In genomic region chr15:83570756-83571155, GRCh38 we compare ENCODE assay signal across 26 cellular contexts.
"Had no signal": no experiment of that assay in that cellular context is flagged by ENCODE, and none has a peak within 500 bp of the region (broad histone marks: within the 10 kb centered on the region; RNA-seq: fewer than 3 reads in every experiment).

No MANE protein-coding gene starts in this region.

- DNase-seq: activated CD4-positive, alpha-beta memory T cell treated with anti-CD3 and anti-CD28 coated beads, Interleukin-2, amount 10 ng/mL, durations not matched to agents 7 days and 5 days; activated CD4-positive, alpha-beta T cell treated with anti-CD3 and anti-CD28 coated beads for 36 hours; activated CD4-positive, alpha-beta T cell treated with anti-CD3 and anti-CD28 coated beads, Interleukin-2, amount 50 U/mL, for 1 hour; activated gamma-delta T cell; activated naive CD4-positive, alpha-beta T cell treated with anti-CD3 and anti-CD28 coated beads for 36 hours; activated T-cell treated with anti-CD3 and anti-CD28 coated beads for 4 hours; activated T-cell treated with anti-CD3 and anti-CD28 coated beads, Interleukin-2, amount 50 U/mL, for 48 hours; amygdala; brain microvascular endothelial cell; KG1; NCI-H1048; NCI-H146; NCI-H187 treated with DMSO at 0.1 percent for 48 hours; NCI-H345; NCI-H510A; NCI-H526 treated with DMSO at 0.1 percent for 48 hours; NCI-H82; RPMI8226; T-cell; T-helper 2 cell; T1000 had no signal

- H3K36me3 ChIP-seq: brain microvascular endothelial cell had no signal

- H3K36me3 Mint-ChIP-seq: activated naive CD8-positive, alpha-beta T cell; T-cell had no signal

- H3K27ac Mint-ChIP-seq: activated CD4-positive, alpha-beta memory T cell treated with anti-CD3 and anti-CD28 coated beads, Interleukin-2, amount 10 ng/mL, durations not matched to agents 7 days and 5 days; activated CD4-positive, alpha-beta T cell treated with anti-CD3 and anti-CD28 coated beads for 36 hours; activated naive CD4-positive, alpha-beta T cell treated with anti-CD3 and anti-CD28 coated beads for 36 hours; activated naive CD8-positive, alpha-beta T cell; activated T-helper 17 cell treated with anti-CD3 and anti-CD28 coated beads, Interleukin-2, amount 50 U/mL, for 72 hours; T-cell had no signal

- H3K4me1 Mint-ChIP-seq: activated CD4-positive, alpha-beta memory T cell treated with anti-CD3 and anti-CD28 coated beads, Interleukin-2, amount 10 ng/mL, durations not matched to agents 7 days and 5 days; activated CD4-positive, alpha-beta T cell treated with anti-CD3 and anti-CD28 coated beads for 36 hours; activated T-helper 17 cell treated with anti-CD3 and anti-CD28 coated beads, Interleukin-2, amount 50 U/mL, for 72 hours; T-cell had no signal

- H3K27me3 ChIP-seq: brain microvascular endothelial cell had no signal

- H3K4me3 Mint-ChIP-seq: activated CD4-positive, alpha-beta memory T cell treated with anti-CD3 and anti-CD28 coated beads, Interleukin-2, amount 10 ng/mL, durations not matched to agents 7 days and 5 days; activated CD4-positive, alpha-beta T cell treated with anti-CD3 and anti-CD28 coated beads for 36 hours; activated naive CD4-positive, alpha-beta T cell treated with anti-CD3 and anti-CD28 coated beads for 36 hours; activated naive CD8-positive, alpha-beta T cell; activated T-helper 17 cell treated with anti-CD3 and anti-CD28 coated beads, Interleukin-2, amount 50 U/mL, for 72 hours; T-cell had no signal

- H3K4me3 ChIP-seq: SK-N-MC had no signal

- H3K9me3 Mint-ChIP-seq: activated CD4-positive, alpha-beta memory T cell treated with anti-CD3 and anti-CD28 coated beads, Interleukin-2, amount 10 ng/mL, durations not matched to agents 7 days and 5 days; activated naive CD4-positive, alpha-beta T cell treated with anti-CD3 and anti-CD28 coated beads for 36 hours; activated T-helper 17 cell treated with anti-CD3 and anti-CD28 coated beads, Interleukin-2, amount 50 U/mL, for 72 hours; T-cell had no signal

- H3K27ac ChIP-seq: brain microvascular endothelial cell, SK-N-MC, VCaP had no signal

- ATAC-seq: activated CD4-positive, alpha-beta T cell treated with anti-CD3 and anti-CD28 coated beads for 36 hours; activated T-helper 17 cell treated with anti-CD3 and anti-CD28 coated beads, Interleukin-2, amount 50 U/mL, for 72 hours; Right ventricle myocardium inferior; T-cell had no signal
